ENCODE assay signal across 8 cellular contexts in the genomic region with DNA sequence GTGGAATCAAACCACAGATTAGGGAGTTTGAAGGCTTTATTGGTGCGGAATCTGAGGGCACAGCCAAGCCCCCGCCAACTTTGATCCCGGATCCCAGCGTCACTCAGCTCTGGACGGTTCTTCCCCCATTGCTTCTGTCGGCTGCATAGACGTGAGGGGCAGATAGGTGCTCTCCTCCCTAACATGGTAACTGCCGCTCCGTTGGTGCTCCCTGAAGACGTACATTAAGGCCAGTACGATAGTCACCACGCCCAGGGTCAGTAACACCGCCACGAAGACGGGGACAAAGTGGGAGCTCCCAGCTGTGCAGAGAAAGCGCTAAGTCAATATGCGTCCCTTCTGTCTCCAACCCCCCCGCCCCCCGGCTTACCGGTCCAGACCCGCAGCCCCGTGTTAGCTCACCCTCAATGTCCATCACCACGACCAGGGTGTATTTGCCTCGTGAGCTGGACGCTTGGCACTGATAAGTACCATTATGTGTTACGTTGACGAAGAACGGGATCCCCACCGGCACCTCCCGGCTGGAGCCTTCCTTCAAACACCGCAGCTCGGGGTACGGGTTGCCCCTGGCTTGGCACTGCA. TPM values are rescaled to one million over a fixed set of nuclear protein-coding genes. Genes with fewer than 3 reads are reported as not detected.
DNase-seq lines count a peak whose midpoint lies in the region; ATAC-seq and TF ChIP-seq lines count a peak whose summit lies in the region.

No MANE protein-coding gene starts in this region.

- ATAC-seq in natural killer cell, result no peak
- no peak for ATAC-seq in HG02970 (IDR thresholded peaks at IDR 0.05; ENCODE audit: low FRiP score, unreplicated experiment)
- no peak for ATAC-seq in GM21526 (IDR thresholded peaks at IDR 0.05; ENCODE audit: low FRiP score, unreplicated experiment)
- ATAC-seq in HG02642 (IDR thresholded peaks at IDR 0.05; ENCODE audit: poor library complexity, unreplicated experiment), result no peak

- intact Hi-C loops in dendritic cell treated with granulocyte-macrophage colony-stimulating factor and Interleukin-4, amounts not matched to agents 40 ng/mL and 50 ng/mL, for 4 days (cut with micrococcal nuclease), result loop anchor here (5.0 kb wide), 1 partner anchor 42 kb away; no protein-coding TSS in a partner anchor
- intact Hi-C loops in natural killer cell (cut with micrococcal nuclease), result loop anchor here (1.0 to 2.0 kb wide), 2 partner anchors 46 to 63 kb away; a partner anchor contains a TSS

- peak overlapping the region; percentile 94 for H3K4me3 Mint-ChIP-seq in dendritic cell treated with granulocyte-macrophage colony-stimulating factor and Interleukin-4, amounts not matched to agents 40 ng/mL and 50 ng/mL, for 4 days
- peak overlapping the region; percentile 96 for H3K4me3 Mint-ChIP-seq in natural killer cell

- H3K36me3 Mint-ChIP-seq in dendritic cell treated with granulocyte-macrophage colony-stimulating factor and Interleukin-4, amounts not matched to agents 40 ng/mL and 50 ng/mL, for 4 days (ENCODE audit: low read depth), result peaks cover 39% of the 10 kb centered on the region
- H3K36me3 Mint-ChIP-seq in natural killer cell, result no peaks in the 10 kb centered on the region

- H3K27me3 Mint-ChIP-seq in dendritic cell treated with granulocyte-macrophage colony-stimulating factor and Interleukin-4, amounts not matched to agents 40 ng/mL and 50 ng/mL, for 4 days, result no peaks in the 10 kb centered on the region
- no peaks in the 10 kb centered on the region for H3K27me3 Mint-ChIP-seq in natural killer cell (ENCODE audit: low read depth in 2 of 2)

- H3K9me3 ChIP-seq in MG63, result 0 out of 2 replicates have a peak, but pooled peaks cover 2% of the 10 kb centered on the region

- peaks cover 33% of the 10 kb centered on the region for H3K36me3 ChIP-seq in MG63

- H3K4me1 Mint-ChIP-seq in dendritic cell treated with granulocyte-macrophage colony-stimulating factor and Interleukin-4, amounts not matched to agents 40 ng/mL and 50 ng/mL, for 4 days (ENCODE audit: low read depth), result peaks cover 51% of the 10 kb centered on the region
- peaks cover 7 to 28% of the 10 kb centered on the region in 2 donors for H3K4me1 Mint-ChIP-seq in natural killer cell

- H3K9me3 Mint-ChIP-seq in dendritic cell treated with granulocyte-macrophage colony-stimulating factor and Interleukin-4, amounts not matched to agents 40 ng/mL and 50 ng/mL, for 4 days, result no peaks in the 10 kb centered on the region
- H3K9me3 Mint-ChIP-seq in natural killer cell, result no peaks in the 10 kb centered on the region

- no peak for TF ChIP-seq CTCF in natural killer cell (IDR thresholded peaks at IDR 0.05)

- no peak for DNase-seq in MG63
- no peak for DNase-seq in natural killer cell
- no peak for DNase-seq in NAMALWA (ENCODE audit: low spot score)

- no peaks in the 10 kb centered on the region for H3K27me3 ChIP-seq in MG63

- H3K4me3 ChIP-seq in GM08714 (ENCODE audit: low read length), result peak overlapping the region; percentile 63; the same call in 1 of the 2 replicates
- peak overlapping the region; percentile 80 for H3K4me3 ChIP-seq in MG63

- peak overlapping the region; percentile 92 for H3K27ac Mint-ChIP-seq in dendritic cell treated with granulocyte-macrophage colony-stimulating factor and Interleukin-4, amounts not matched to agents 40 ng/mL and 50 ng/mL, for 4 days
- H3K27ac Mint-ChIP-seq in natural killer cell, result peak overlapping the region; percentile 90 to 96

RNA-seq across cellular contexts. Expression of a gene that starts 0.5 kb away (rescaled TPM):
- total RNA-seq in MG63 (2014; rRNA removed; shearing (Covaris generic); ENCODE audit: low replicate concordance), result 21.0 and 30.3 TPM in 2 replicates
- total RNA-seq in natural killer cell, result 10 to 100 TPM; 42.5 to 64.3 (median 55.9) TPM

RNA-seq across cellular contexts. Expression of a gene that starts 5.6 kb away (rescaled TPM):
- total RNA-seq in MG63 (2014; rRNA removed; shearing (Covaris generic); ENCODE audit: low replicate concordance), result 20.4 and 31.7 TPM in 2 replicates
- 100 to 1,000 TPM; 189 to 224 (median 199) TPM for total RNA-seq in natural killer cell

RNA-seq across cellular contexts. Expression of a gene that starts 18.0 kb away (rescaled TPM):
- 30.8 and 43.8 TPM in 2 replicates for total RNA-seq in MG63 (2014; rRNA removed; shearing (Covaris generic); ENCODE audit: low replicate concordance)
- 1 to 10 TPM; 1.7 to 4.1 (median 4.0) TPM for total RNA-seq in natural killer cell

RNA-seq across cellular contexts. Expression of a gene that starts 24.2 kb away (rescaled TPM):
- total RNA-seq in MG63 (2014; rRNA removed; shearing (Covaris generic); ENCODE audit: low replicate concordance), result 0.43 TPM in 1 of 2 replicates, not detected in the other
- total RNA-seq in natural killer cell, result 1 to 10 TPM; 1.4 to 2.2 (median 1.9) TPM

RNA-seq across cellular contexts. Expression of a gene that starts 44.1 kb away (rescaled TPM):
- not detected in 2 replicates for total RNA-seq in MG63 (2014; rRNA removed; shearing (Covaris generic); ENCODE audit: low replicate concordance)
- 1 to 10 TPM; 1.1 to 1.6 (median 1.5) TPM for total RNA-seq in natural killer cell
